Comparison of ENCODE assay signal across 21 cellular contexts in genomic region chr7:108265007-108265406, GRCh38.
A peak's percentile ranks its signal among the peaks of the same experiment; 100 is the strongest.
DNase-seq lines count a peak whose midpoint lies in the region; ATAC-seq and TF ChIP-seq lines count a peak whose summit lies in the region.
"Had no signal": no experiment of that assay in that cellular context is flagged by ENCODE, and none has a peak within 500 bp of the region (broad histone marks: within the 10 kb centered on the region; RNA-seq: fewer than 3 reads in every experiment).

No MANE protein-coding gene starts in this region.

- H3K27ac ChIP-seq in KMS-11 (peak overlapping the region; percentile 75; the same call in 1 of the 2 replicates), neuronal stem cell (replicated peaks; ENCODE audit: low read length) (no peak overlapping the region)
- no peak overlapping the region for H3K27ac ChIP-seq in effector memory CD4-positive, alpha-beta T cell (ENCODE audit: insufficient read depth, low read length, poor library complexity, severe bottlenecking)
- H3K27ac ChIP-seq: 22Rv1, BLaER1, C4-2B, GM23248 had no signal

- no peaks in the 10 kb centered on the region for H3K36me3 Mint-ChIP-seq in stimulated activated effector memory CD8-positive, alpha-beta T cell treated with anti-CD3 and anti-CD28 coated beads, Interleukin-12 subunit alpha, Interleukin-12 subunit beta, amount 100 ng/mL, for 72 hours
- H3K36me3 Mint-ChIP-seq: CD4-positive, CD25-positive, alpha-beta regulatory T cell had no signal

- H3K36me3 ChIP-seq in KMS-11 (ENCODE audit: insufficient read depth), result no peaks in the 10 kb centered on the region
- H3K36me3 ChIP-seq in neuronal stem cell (replicated peaks in 1 of 2; ENCODE audit: control insufficient read depth in 2 of 2, insufficient read depth in 2 of 2, low read length in 2 of 2), result no peaks in the 10 kb centered on the region
- no peaks in the 10 kb centered on the region for H3K36me3 ChIP-seq in effector memory CD4-positive, alpha-beta T cell (ENCODE audit: control insufficient read depth, insufficient read depth, low read length)
- H3K36me3 ChIP-seq: BLaER1 had no signal

- TF ChIP-seq CTCF in KMS-11 (conservative IDR thresholded peaks at IDR 0.05; ENCODE audit: low read depth, low read length), result no peak

- H3K4ac ChIP-seq in neuronal stem cell (ENCODE audit: low read length), result no peak overlapping the region

- H3K9me3 Mint-ChIP-seq in stimulated activated effector memory CD8-positive, alpha-beta T cell treated with anti-CD3 and anti-CD28 coated beads, Interleukin-12 subunit alpha, Interleukin-12 subunit beta, amount 100 ng/mL, for 72 hours, result no peaks in the 10 kb centered on the region
- H3K9me3 Mint-ChIP-seq: CD4-positive, CD25-positive, alpha-beta regulatory T cell had no signal

- H2BK15ac ChIP-seq in neuronal stem cell (ENCODE audit: low read length), result no peak overlapping the region

- no peak overlapping the region for H2BK5ac ChIP-seq in neuronal stem cell (ENCODE audit: low read length)

- no peak overlapping the region for H4K8ac ChIP-seq in neuronal stem cell (ENCODE audit: low read depth, low read length)

- no peaks in the 10 kb centered on the region for H3K79me1 ChIP-seq in neuronal stem cell (ENCODE audit: low read depth, low read length)

- H3K14ac ChIP-seq in neuronal stem cell (ENCODE audit: low read length), result no peak overlapping the region

- DNase-seq in NCI-H1436 (lab: John Stamatoyannopoulos, UW) (peak; percentile 22), NCI-H1436 treated with DMSO at 0.1 percent for 48 hours (lab: John Stamatoyannopoulos, UW) (no peak), neuronal stem cell (ENCODE audit: low spot score) (no peak)
- DNase-seq in stimulated activated effector memory CD8-positive, alpha-beta T cell treated with anti-CD3 and anti-CD28 coated beads, Interleukin-12 subunit alpha, Interleukin-12 subunit beta, amount 100 ng/mL, for 72 hours (ENCODE audit: low spot score in 2 of 2), result no peak
- DNase-seq in effector memory CD4-positive, alpha-beta T cell, result no peak
- DNase-seq: Caco-2; CD4-positive, CD25-positive, alpha-beta regulatory T cell; CD8-positive, alpha-beta T cell; DMS153; DMS79; EL; GDM1; GM23248; H7 had no signal

- H4K20me1 ChIP-seq in KMS-11 (ENCODE audit: insufficient read depth), result no peaks in the 10 kb centered on the region
- H4K20me1 ChIP-seq: BLaER1 had no signal

- H3K9ac ChIP-seq in KMS-11 (no peak overlapping the region), neuronal stem cell (ENCODE audit: low read depth, low read length, poor library complexity) (no peak overlapping the region)
- H3K9ac ChIP-seq: BLaER1, GM23248 had no signal

- peaks cover 76% of the 10 kb centered on the region for H3K4me1 ChIP-seq in KMS-11 (ENCODE audit: low read depth, poor library complexity, severe bottlenecking)
- H3K4me1 ChIP-seq in neuronal stem cell (ENCODE audit: control insufficient read depth in 2 of 2, insufficient read depth in 1 of 2, low read depth in 1 of 2, low read length in 2 of 2), result peaks cover under 1 to 2% of the 10 kb centered on the region in 2 donors
- H3K4me1 ChIP-seq in effector memory CD4-positive, alpha-beta T cell (ENCODE audit: control insufficient read depth, insufficient read depth, low read length, poor library complexity, severe bottlenecking), result no peaks in the 10 kb centered on the region
- H3K4me1 ChIP-seq: Caco-2 had no signal

- H3K4me2 ChIP-seq in KMS-11, result 0 out of 2 replicates have a peak overlapping the region, but pooled peaks have one; percentile 50
- no peak overlapping the region for H3K4me2 ChIP-seq in neuronal stem cell (ENCODE audit: insufficient read depth, low read length, poor library complexity, severe bottlenecking)
- H3K4me2 ChIP-seq: BLaER1 had no signal

- no peaks in the 10 kb centered on the region for H3K4me1 Mint-ChIP-seq in stimulated activated effector memory CD8-positive, alpha-beta T cell treated with anti-CD3 and anti-CD28 coated beads, Interleukin-12 subunit alpha, Interleukin-12 subunit beta, amount 100 ng/mL, for 72 hours
- H3K4me1 Mint-ChIP-seq: B cell; CD4-positive, CD25-positive, alpha-beta regulatory T cell had no signal

- no peak overlapping the region for H2AK5ac ChIP-seq in neuronal stem cell (ENCODE audit: low read depth, low read length)

- H3K79me2 ChIP-seq in KMS-11 (ENCODE audit: insufficient read depth, low read depth), result no peaks in the 10 kb centered on the region

- H4K91ac ChIP-seq in neuronal stem cell (ENCODE audit: low read depth, low read length, poor library complexity), result no peak overlapping the region

- no peak overlapping the region for H3K23ac ChIP-seq in neuronal stem cell (ENCODE audit: low read depth, low read length, poor library complexity)

- H3K18ac ChIP-seq in neuronal stem cell (ENCODE audit: low read length), result peak overlapping the region; percentile 23

- H2BK120ac ChIP-seq in neuronal stem cell (ENCODE audit: low read depth, low read length), result no peak overlapping the region

- H3K9me3 ChIP-seq in neuronal stem cell (replicated peaks in 1 of 2; ENCODE audit: control insufficient read depth in 2 of 2, insufficient read depth in 1 of 2, low read depth in 1 of 2, low read length in 2 of 2), result no peaks in the 10 kb centered on the region
- H3K9me3 ChIP-seq in effector memory CD4-positive, alpha-beta T cell (ENCODE audit: control insufficient read depth, low read length), result no peaks in the 10 kb centered on the region
- H3K9me3 ChIP-seq: BLaER1, Caco-2 had no signal

- no peak overlapping the region for H2BK12ac ChIP-seq in neuronal stem cell (ENCODE audit: low read length)

- H2AFZ ChIP-seq in KMS-11 (ENCODE audit: low read depth), result no peak overlapping the region
- no peak overlapping the region for H2AFZ ChIP-seq in neuronal stem cell (ENCODE audit: low read length)
- H2AFZ ChIP-seq: GM23248 had no signal

- no CpG with 5 or more reads among the region's 3 CpGs for WGBS in neuronal stem cell (ENCODE audit: extremely low coverage in 2 of 2, insufficient read length in 2 of 2, insufficient replicate concordance in 1 of 2), 2 donors

- H3K4me3 ChIP-seq in KMS-11 (IDR thresholded peaks at IDR 0.05; ENCODE audit: insufficient read depth, low read depth, low read length), result no peak overlapping the region
- peak overlapping the region in 1 of 2 donors; percentile 22 for H3K4me3 ChIP-seq in neuronal stem cell (ENCODE audit: low read length in 2 of 2)
- no peak overlapping the region for H3K4me3 ChIP-seq in effector memory CD4-positive, alpha-beta T cell (ENCODE audit: insufficient read depth, low read depth, low read length, poor library complexity, severe bottlenecking)
- H3K4me3 ChIP-seq: BLaER1, GM12878, GM23248 had no signal

- H3K27me3 ChIP-seq in KMS-11 (ENCODE audit: insufficient read depth, low read depth) (no peaks in the 10 kb centered on the region), neuronal stem cell (ENCODE audit: control insufficient read depth in 3 of 3, insufficient read depth in 3 of 3, low read depth in 1 of 3, low read length in 3 of 3) (no peaks in the 10 kb centered on the region)
- no peaks in the 10 kb centered on the region for H3K27me3 ChIP-seq in effector memory CD4-positive, alpha-beta T cell (replicated peaks; ENCODE audit: control insufficient read depth, insufficient read depth, low read length, poor library complexity, severe bottlenecking)
- H3K27me3 ChIP-seq: BLaER1 had no signal

- H3K4me3 Mint-ChIP-seq in stimulated activated effector memory CD8-positive, alpha-beta T cell treated with anti-CD3 and anti-CD28 coated beads, Interleukin-12 subunit alpha, Interleukin-12 subunit beta, amount 100 ng/mL, for 72 hours, result no peak overlapping the region
- H3K4me3 Mint-ChIP-seq: B cell; CD4-positive, CD25-positive, alpha-beta regulatory T cell; CD8-positive, alpha-beta T cell had no signal

- H3K27ac Mint-ChIP-seq in stimulated activated effector memory CD8-positive, alpha-beta T cell treated with anti-CD3 and anti-CD28 coated beads, Interleukin-12 subunit alpha, Interleukin-12 subunit beta, amount 100 ng/mL, for 72 hours, result no peak overlapping the region
- H3K27ac Mint-ChIP-seq: B cell; CD4-positive, CD25-positive, alpha-beta regulatory T cell; CD8-positive, alpha-beta T cell had no signal

- ATAC-seq in stimulated activated effector memory CD8-positive, alpha-beta T cell treated with anti-CD3 and anti-CD28 coated beads, Interleukin-12 subunit alpha, Interleukin-12 subunit beta, amount 100 ng/mL, for 72 hours, result no peak
- ATAC-seq: CD8-positive, alpha-beta T cell; GM12878; HCT116 had no signal
